Comparison of ENCODE assay signal across 19 cellular contexts in genomic region chr1:67359592-67359991, GRCh38. TPM values are rescaled to one million over a fixed set of nuclear protein-coding genes. Genes with fewer than 3 reads are reported as not detected.
DNase-seq lines count a peak whose midpoint lies in the region; ATAC-seq and TF ChIP-seq lines count a peak whose summit lies in the region.
"Had no signal": no experiment of that assay in that cellular context is flagged by ENCODE, and none has a peak within 500 bp of the region (broad histone marks: within the 10 kb centered on the region; RNA-seq: fewer than 3 reads in every experiment).

No MANE protein-coding gene starts in this region.

- peak overlapping the region; percentile 69 for H3K27ac Mint-ChIP-seq in T-helper 1 cell treated with Interleukin-12 subunit alpha and Interleukin-12 subunit beta and Interleukin-4 antibody, amounts not matched to agents 30 μg/mL and 1 μg/mL, for 36 hours
- H3K27ac Mint-ChIP-seq in activated T-cell treated with anti-CD3 and anti-CD28 coated beads, Interleukin-2, amount 50 U/mL, for 72 hours, result peak overlapping the region; percentile 13
- H3K27ac Mint-ChIP-seq in effector memory CD8-positive, alpha-beta T cell, result no peak overlapping the region
- no peak overlapping the region for H3K27ac Mint-ChIP-seq in MCF 10A (ENCODE audit: low read depth, unreplicated experiment)
- H3K27ac Mint-ChIP-seq: CD14-positive monocyte; CD8-positive, alpha-beta T cell; GM23338 had no signal

- no peaks in the 10 kb centered on the region for H3K4me1 ChIP-seq in MM.1S (ENCODE audit: low read length)

- peak in 1 of 2 donors; percentile 6 for ATAC-seq in activated T-cell treated with anti-CD3 and anti-CD28 coated beads, Interleukin-2, amount 50 U/mL, for 72 hours (replicated peaks in 1 of 2)
- peak; percentile 26 for ATAC-seq in effector memory CD8-positive, alpha-beta T cell (replicated peaks)
- ATAC-seq: CD8-positive, alpha-beta T cell; GM23338 had no signal

- H3K4me3 ChIP-seq in MM.1S (ENCODE audit: low read length), result no peak overlapping the region
- H3K4me3 ChIP-seq: GM23338 had no signal

- POLR2A ChIA-PET in MCF 10A (lab: Yijun Ruan, JAX), result no interaction called here

- peaks cover 39% of the 10 kb centered on the region for H3K4me1 Mint-ChIP-seq in T-helper 1 cell treated with Interleukin-12 subunit alpha and Interleukin-12 subunit beta and Interleukin-4 antibody, amounts not matched to agents 30 μg/mL and 1 μg/mL, for 36 hours (ENCODE audit: low read depth)
- peaks cover 55% of the 10 kb centered on the region for H3K4me1 Mint-ChIP-seq in activated T-cell treated with anti-CD3 and anti-CD28 coated beads, Interleukin-2, amount 50 U/mL, for 72 hours (ENCODE audit: low read depth)
- no peaks in the 10 kb centered on the region for H3K4me1 Mint-ChIP-seq in effector memory CD8-positive, alpha-beta T cell (ENCODE audit: low read depth in 2 of 2)
- H3K4me1 Mint-ChIP-seq in MCF 10A (ENCODE audit: insufficient read depth, unreplicated experiment), result peaks cover 16% of the 10 kb centered on the region
- H3K4me1 Mint-ChIP-seq: CD14-positive monocyte, GM23338 had no signal

- in situ Hi-C loops in G401 (cut with HindIII; ENCODE audit: low sequenced_read_pairs), result no loop called here

- no peak overlapping the region for H3K4me3 Mint-ChIP-seq in T-helper 1 cell treated with Interleukin-12 subunit alpha and Interleukin-12 subunit beta and Interleukin-4 antibody, amounts not matched to agents 30 μg/mL and 1 μg/mL, for 36 hours
- no peak overlapping the region for H3K4me3 Mint-ChIP-seq in activated T-cell treated with anti-CD3 and anti-CD28 coated beads, Interleukin-2, amount 50 U/mL, for 72 hours
- no peak overlapping the region for H3K4me3 Mint-ChIP-seq in effector memory CD8-positive, alpha-beta T cell
- H3K4me3 Mint-ChIP-seq in MCF 10A (ENCODE audit: unreplicated experiment), result no peak overlapping the region
- H3K4me3 Mint-ChIP-seq: CD14-positive monocyte; CD8-positive, alpha-beta T cell; GM23338 had no signal

- TF ChIP-seq CTCF in MM.1S (IDR thresholded peaks at IDR 0.05; ENCODE audit: low read length) (no peak), MCF 10A (IDR thresholded peaks at IDR 0.05; ENCODE audit: unreplicated experiment) (no peak)

- no peak overlapping the region for H3K9ac ChIP-seq in MM.1S (ENCODE audit: low read length)

- H3K27me3 Mint-ChIP-seq in T-helper 1 cell treated with Interleukin-12 subunit alpha and Interleukin-12 subunit beta and Interleukin-4 antibody, amounts not matched to agents 30 μg/mL and 1 μg/mL, for 36 hours (ENCODE audit: low read depth), result no peaks in the 10 kb centered on the region
- H3K27me3 Mint-ChIP-seq in activated T-cell treated with anti-CD3 and anti-CD28 coated beads, Interleukin-2, amount 50 U/mL, for 72 hours (ENCODE audit: low read depth), result no peaks in the 10 kb centered on the region
- no peaks in the 10 kb centered on the region for H3K27me3 Mint-ChIP-seq in effector memory CD8-positive, alpha-beta T cell
- no peaks in the 10 kb centered on the region for H3K27me3 Mint-ChIP-seq in MCF 10A (ENCODE audit: insufficient read depth, unreplicated experiment)

- CTCF ChIA-PET in MCF 10A (lab: Yijun Ruan, JAX), result interaction anchor here (1.4 to 2.2 kb wide), 2 partner anchors 8 to 141 kb away, joined by 5 to 6 read pairs; no protein-coding TSS in a partner anchor

- intact Hi-C loops in MCF 10A (cut with micrococcal nuclease), result no loop called here

- no peaks in the 10 kb centered on the region for H3K9me3 ChIP-seq in MM.1S (replicated peaks; ENCODE audit: insufficient read depth, low read length)

- no peak overlapping the region for H2AFZ ChIP-seq in MM.1S (ENCODE audit: low read length)
- H2AFZ ChIP-seq: GM23338 had no signal

- no peaks in the 10 kb centered on the region for H3K79me2 ChIP-seq in MM.1S (ENCODE audit: low read length)

- no peaks in the 10 kb centered on the region for H3K36me3 ChIP-seq in MM.1S (replicated peaks; ENCODE audit: insufficient read depth, low read length)

- no peaks in the 10 kb centered on the region for H3F3A ChIP-seq in MM.1S (ENCODE audit: insufficient read depth, low read length)

- peaks cover 47% of the 10 kb centered on the region for H3K36me3 Mint-ChIP-seq in T-helper 1 cell treated with Interleukin-12 subunit alpha and Interleukin-12 subunit beta and Interleukin-4 antibody, amounts not matched to agents 30 μg/mL and 1 μg/mL, for 36 hours (ENCODE audit: low read depth)
- H3K36me3 Mint-ChIP-seq in activated T-cell treated with anti-CD3 and anti-CD28 coated beads, Interleukin-2, amount 50 U/mL, for 72 hours (ENCODE audit: insufficient read depth in 2 of 2), result peaks cover 11 to 48% of the 10 kb centered on the region in 2 donors
- no peaks in the 10 kb centered on the region for H3K36me3 Mint-ChIP-seq in effector memory CD8-positive, alpha-beta T cell (ENCODE audit: insufficient read depth)
- H3K36me3 Mint-ChIP-seq in MCF 10A (ENCODE audit: insufficient read depth, unreplicated experiment), result peaks cover 5% of the 10 kb centered on the region
- H3K36me3 Mint-ChIP-seq: CD14-positive monocyte; CD8-positive, alpha-beta T cell had no signal

- no TSS peak for BruUV-seq in MCF 10A (replicated peaks; lab: Mats Ljungman, UMichigan)

- no peaks in the 10 kb centered on the region for H4K20me1 ChIP-seq in MM.1S (ENCODE audit: insufficient read depth, low read length)

- no peaks in the 10 kb centered on the region for H3K27me3 ChIP-seq in MM.1S (replicated peaks; ENCODE audit: insufficient read depth, low read length)

- no peak overlapping the region for H3K4me2 ChIP-seq in MM.1S (ENCODE audit: low read depth, low read length)
- H3K4me2 ChIP-seq: GM23338 had no signal

- H3K9me2 ChIP-seq in MM.1S (replicated peaks; ENCODE audit: insufficient read depth, low read length), result no peaks in the 10 kb centered on the region

- no peak for DNase-seq in T-helper 1 cell
- no peak for DNase-seq in activated T-cell treated with anti-CD3 and anti-CD28 coated beads, Interleukin-2, amount 50 U/mL, for 72 hours
- no peak for DNase-seq in activated T-cell treated with anti-CD3 and anti-CD28 coated beads, Interleukin-2, amount 50 U/mL, for 1 hour
- DNase-seq in MM.1S, result peak; percentile 27
- DNase-seq in effector memory CD8-positive, alpha-beta T cell, result no peak
- no peak for DNase-seq in G401 (ENCODE audit: low spot score)
- DNase-seq in MCF 10A (ENCODE audit: unreplicated experiment), result no peak
- DNase-seq: CD8-positive, alpha-beta T cell; COR-L47; DMS153; DMS79 treated with DMSO at 0.1 percent for 48 hours; EL; GDM1; H7 had no signal

- H3K27ac ChIP-seq in MM.1S (ENCODE audit: low read length), result no peak overlapping the region
- H3K27ac ChIP-seq: 22Rv1 had no signal

- no peaks in the 10 kb centered on the region for H3K9me3 Mint-ChIP-seq in T-helper 1 cell treated with Interleukin-12 subunit alpha and Interleukin-12 subunit beta and Interleukin-4 antibody, amounts not matched to agents 30 μg/mL and 1 μg/mL, for 36 hours
- H3K9me3 Mint-ChIP-seq in activated T-cell treated with anti-CD3 and anti-CD28 coated beads, Interleukin-2, amount 50 U/mL, for 72 hours, result no peaks in the 10 kb centered on the region
- H3K9me3 Mint-ChIP-seq in effector memory CD8-positive, alpha-beta T cell, result no peaks in the 10 kb centered on the region
- H3K9me3 Mint-ChIP-seq in MCF 10A (ENCODE audit: unreplicated experiment), result no peaks in the 10 kb centered on the region
- H3K9me3 Mint-ChIP-seq: CD14-positive monocyte; CD8-positive, alpha-beta T cell; GM23338 had no signal

RNA-seq across cellular contexts. Expression of gene IL12RB2, which starts 51.9 kb away (rescaled TPM):
- 100 to 1,000 TPM; 128 to 136 TPM for total RNA-seq in activated T-cell treated with anti-CD3 and anti-CD28 coated beads, Interleukin-2, amount 50 U/mL, for 72 hours
- total RNA-seq in G401 (2014; rRNA removed; shearing (Covaris generic)), result not detected in 2 replicates
- total RNA-seq in MCF 10A (2022), result not detected in 2 replicates
- total RNA-seq: HT1080 had no signal

Comparison
In these comparisons a context has a peak if more than half of its experiments do, and no peak if none do; other contexts are left out.
1. H3K27ac Mint-ChIP-seq: peak in T-helper 1 cell treated with Interleukin-12 subunit alpha and Interleukin-12 subunit beta and Interleukin-4 antibody, amounts not matched to agents 30 μg/mL and 1 μg/mL, for 36 hours (single experiment) and activated T-cell treated with anti-CD3 and anti-CD28 coated beads, Interleukin-2, amount 50 U/mL, for 72 hours (single experiment); none in effector memory CD8-positive, alpha-beta T cell (0 of 2) and MCF 10A (single experiment).
2. RNA of gene IL12RB2, which starts 51.9 kb away (total RNA-seq): 128 to 136 TPM in activated T-cell treated with anti-CD3 and anti-CD28 coated beads, Interleukin-2, amount 50 U/mL, for 72 hours; not detected in G401 and not detected in MCF 10A; every median in the first group is over 100 times any median in the second.